In genomic region chr5:179304871-179305270, GRCh38 we compare ENCODE assay signal across 14 cellular contexts.
"Had no signal": no experiment of that assay in that cellular context is flagged by ENCODE, and none has a peak within 500 bp of the region (broad histone marks: within the 10 kb centered on the region; RNA-seq: fewer than 3 reads in every experiment).

No MANE protein-coding gene starts in this region.

- H3K4me1 ChIP-seq: left ventricle myocardium inferior, prostate gland had no signal

- DNase-seq: activated CD4-positive, alpha-beta T cell treated with anti-CD3 and anti-CD28 coated beads, Interleukin-2, amount 50 U/mL, for 1 hour; activated CD8-positive, alpha-beta memory T cell treated with anti-CD3 and anti-CD28 coated beads for 24 hours; activated naive CD4-positive, alpha-beta T cell treated with Interleukin-2 at 50 U/mL for 16 hours; hypothalamus; left ventricle myocardium inferior; nephron progenitor cell; occipital lobe; right cardiac atrium; spleen; T-cell; T-helper 9 cell; upper lobe of left lung had no signal

- H3K27me3 ChIP-seq: upper lobe of left lung had no signal

- H3K9me3 ChIP-seq: prostate gland had no signal

- H3K27ac ChIP-seq: left ventricle myocardium inferior, prostate gland, spleen had no signal

- H3K4me3 ChIP-seq: left ventricle myocardium inferior, prostate gland, spleen, upper lobe of left lung had no signal

- H3K36me3 ChIP-seq: left ventricle myocardium inferior, prostate gland, spleen, upper lobe of left lung had no signal

- ATAC-seq: activated CD4-positive, CD25-positive, alpha-beta regulatory T cell treated with anti-CD3 and anti-CD28 coated beads, Interleukin-2, amount 50 U/mL, for 24 hours; T-cell had no signal
